In the genomic region with DNA sequence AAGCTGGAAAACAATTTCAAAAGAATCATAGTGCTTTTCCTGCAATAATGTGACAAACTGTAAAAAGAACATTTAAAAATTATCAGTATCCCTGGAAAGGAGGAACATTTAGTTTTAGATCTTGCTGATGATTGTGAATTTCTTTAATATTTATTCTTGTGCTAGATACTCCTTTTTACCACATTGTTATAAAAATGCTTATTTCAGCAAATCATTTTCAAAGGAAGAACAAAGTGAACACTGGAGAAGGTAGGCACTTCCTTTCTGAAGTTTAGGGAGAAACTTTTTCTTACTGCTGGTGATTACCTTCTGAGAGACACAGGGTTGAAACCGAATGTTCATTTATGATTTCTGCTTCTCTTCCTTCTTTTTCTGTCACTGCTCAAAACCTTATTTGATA, we compare ENCODE assay signal across 28 cellular contexts.
"Had no signal": no experiment of that assay in that cellular context is flagged by ENCODE, and none has a peak within 500 bp of the region (broad histone marks: within the 10 kb centered on the region; RNA-seq: fewer than 3 reads in every experiment).

No MANE protein-coding gene starts in this region.

- ATAC-seq: natural killer cell; psoas muscle; right cardiac atrium; sciatic nerve; stimulated activated memory B cell treated with anti-CD40 and anti-IgM and Interleukin-4, amounts not matched to agents 10 μg/mL and 1 μg/mL and 100 μg/mL, for 72 hours; stimulated activated naive CD8-positive, alpha-beta T cell treated with anti-CD3 and anti-CD28 coated beads, Interleukin-15, amount 100 ng/mL, for 72 hours; stimulated activated naive CD8-positive, alpha-beta T cell treated with anti-CD3 and anti-CD28 coated beads, Interleukin-15, Interleukin-2, amounts not matched to agents 100 U/mL and 50 U/mL, for 24 hours; upper lobe of right lung had no signal

- DNase-seq: natural killer cell; occipital lobe; ovary; posterior cingulate gyrus; psoas muscle; right cardiac atrium; spleen; stimulated activated CD4-positive, alpha-beta T cell treated with anti-CD3 and anti-CD28 coated beads, Interleukin-12 subunit alpha, Interleukin-12 subunit beta, amount 100 ng/mL, for 4 hours; stimulated activated CD4-positive, alpha-beta T cell treated with anti-CD3 and anti-CD28 coated beads, Interleukin-1b, Interleukin-23, amount 100 ng/mL, for 48 hours; stimulated activated CD4-positive, alpha-beta T cell treated with anti-CD3 and anti-CD28 coated beads, Interleukin-4, amount 100 ng/mL, for 1 hour; stimulated activated CD4-positive, alpha-beta T cell treated with anti-CD3 and anti-CD28 coated beads, Interleukin-4, amount 100 ng/mL, for 4 hours; stimulated activated CD8-positive, alpha-beta memory T cell treated with anti-CD3 and anti-CD28 coated beads, Interleukin-4, amount 100 ng/mL, for 48 hours; stimulated activated naive CD4-positive, alpha-beta T cell; stimulated activated naive CD8-positive, alpha-beta T cell treated with anti-CD3 and anti-CD28 coated beads, Interleukin-15, amount 100 ng/mL, for 72 hours; stimulated activated naive CD8-positive, alpha-beta T cell treated with anti-CD3 and anti-CD28 coated beads, Interleukin-15, Interleukin-2, amounts not matched to agents 100 U/mL and 50 U/mL, for 24 hours; substantia nigra; testis; tibial artery; transverse colon; upper lobe of right lung; uterus had no signal

- H3K9ac ChIP-seq: neural progenitor cell, parathyroid adenoma had no signal

- H3K36me3 ChIP-seq: neural progenitor cell, ovary, spleen, suprapubic skin, tibial artery, transverse colon, upper lobe of right lung, uterus had no signal

- H3K79me2 ChIP-seq: parathyroid adenoma had no signal

- H3K27me3 ChIP-seq: neural progenitor cell, ovary, suprapubic skin, testis, tibial artery, uterus had no signal

- H3K9me3 ChIP-seq: ovary, psoas muscle, spleen, suprapubic skin, testis, tibial artery, transverse colon, upper lobe of right lung, uterus had no signal

- H3K4me2 ChIP-seq: neural progenitor cell, smooth muscle cell had no signal

- H3K27ac ChIP-seq: neural progenitor cell, ovary, parathyroid adenoma, psoas muscle, skin epidermis, spleen, suprapubic skin, testis, tibial artery, transverse colon, upper lobe of right lung, uterus had no signal

- H3K4me1 ChIP-seq: neural progenitor cell, parathyroid adenoma, psoas muscle, spleen, suprapubic skin, testis, tibial artery, upper lobe of right lung, uterus had no signal

- H2AFZ ChIP-seq: neural progenitor cell, parathyroid adenoma had no signal

- H3K4me3 ChIP-seq: neural progenitor cell, ovary, psoas muscle, skin epidermis, smooth muscle cell, spleen, suprapubic skin, testis, tibial artery, transverse colon, upper lobe of right lung, uterus had no signal
